Comparison of ENCODE assay signal across 23 cellular contexts in genomic region chr14:102913341-102914211, GRCh38. TPM values are rescaled to one million over a fixed set of nuclear protein-coding genes. Genes with fewer than 3 reads are reported as not detected.
DNase-seq lines count a peak whose midpoint lies in the region; ATAC-seq and TF ChIP-seq lines count a peak whose summit lies in the region.
"Had no signal": no experiment of that assay in that cellular context is flagged by ENCODE, and none has a peak within 500 bp of the region (broad histone marks: within the 10 kb centered on the region; RNA-seq: fewer than 3 reads in every experiment).

No MANE protein-coding gene starts in this region.

- no peaks in the 10 kb centered on the region for H3K9me3 ChIP-seq in lower lobe of right lung
- H3K9me3 ChIP-seq in aorta (ENCODE audit: control insufficient read depth, low read length), result no peaks in the 10 kb centered on the region
- H3K9me3 ChIP-seq: thyroid gland had no signal

- peak overlapping the region in 1 of 2 donors; percentile 54 for H3K27ac Mint-ChIP-seq in stimulated activated naive CD8-positive, alpha-beta T cell treated with anti-CD3 and anti-CD28 coated beads, Interleukin-15, amount 100 ng/mL, for 72 hours
- H3K27ac Mint-ChIP-seq in activated B cell treated with CpG ODN at 0.5 μM for 24 hours, result no peak overlapping the region
- H3K27ac Mint-ChIP-seq: activated CD4-positive, alpha-beta memory T cell treated with anti-CD3 and anti-CD28 coated beads for 36 hours; activated naive CD4-positive, alpha-beta T cell treated with anti-CD3 and anti-CD28 coated beads, Interleukin-2, amount 50 U/mL, for 24 hours; natural killer cell had no signal

- POLR2A ChIA-PET in activated B cell treated with CpG ODN at 0.5 μM for 24 hours (lab: Charles Lee), result interaction anchor here (0.5 to 2.4 kb wide), 3 partner anchors 11 to 127 kb away, joined by 3 to 14 read pairs (median 3); no protein-coding TSS in a partner anchor

- intact Hi-C loops in activated B cell treated with CpG ODN at 0.5 μM for 24 hours (cut with micrococcal nuclease), result no loop called here
- intact Hi-C loops in lower lobe of right lung (cut with DNase I), result no loop called here
- intact Hi-C loops in aorta (cut with DNase I), result loop anchor here in 1 of 2 donors (10.0 kb wide), 1 partner anchor 219 kb away; no protein-coding TSS in a partner anchor

- H3K27me3 Mint-ChIP-seq in stimulated activated naive CD8-positive, alpha-beta T cell treated with anti-CD3 and anti-CD28 coated beads, Interleukin-15, amount 100 ng/mL, for 72 hours, result no peaks in the 10 kb centered on the region
- H3K27me3 Mint-ChIP-seq in activated B cell treated with CpG ODN at 0.5 μM for 24 hours, result no peaks in the 10 kb centered on the region
- H3K27me3 Mint-ChIP-seq: activated CD4-positive, alpha-beta memory T cell treated with anti-CD3 and anti-CD28 coated beads for 36 hours; activated naive CD4-positive, alpha-beta T cell treated with anti-CD3 and anti-CD28 coated beads, Interleukin-2, amount 50 U/mL, for 24 hours had no signal

- H3K27ac ChIP-seq in lower lobe of right lung, result no peak overlapping the region
- H3K27ac ChIP-seq in aorta (ENCODE audit: low read depth in 1 of 2, low read length in 2 of 2), result no peak overlapping the region
- H3K27ac ChIP-seq: thyroid gland had no signal

- peaks cover 5% of the 10 kb centered on the region for H3K4me1 Mint-ChIP-seq in stimulated activated naive CD8-positive, alpha-beta T cell treated with anti-CD3 and anti-CD28 coated beads, Interleukin-15, amount 100 ng/mL, for 72 hours
- H3K4me1 Mint-ChIP-seq in activated B cell treated with CpG ODN at 0.5 μM for 24 hours, result peaks cover 18% of the 10 kb centered on the region
- H3K4me1 Mint-ChIP-seq: activated naive CD4-positive, alpha-beta T cell treated with anti-CD3 and anti-CD28 coated beads, Interleukin-2, amount 50 U/mL, for 24 hours; CD14-positive monocyte; natural killer cell had no signal

- peak; percentile 1 for ATAC-seq in stimulated activated naive CD8-positive, alpha-beta T cell treated with anti-CD3 and anti-CD28 coated beads, Interleukin-15, amount 100 ng/mL, for 72 hours
- no peak for ATAC-seq in stimulated activated naive CD8-positive, alpha-beta T cell treated with anti-CD3 and anti-CD28 coated beads, Interleukin-15, Interleukin-2, amounts not matched to agents 100 U/mL and 50 U/mL, for 24 hours
- ATAC-seq in activated B cell treated with CpG ODN at 0.5 μM for 24 hours (ENCODE audit: low read depth) (no peak), lower lobe of right lung (no peak), aorta (ENCODE audit: low FRiP score) (no peak)
- ATAC-seq: natural killer cell had no signal

- no peaks in the 10 kb centered on the region for H3K9me3 Mint-ChIP-seq in stimulated activated naive CD8-positive, alpha-beta T cell treated with anti-CD3 and anti-CD28 coated beads, Interleukin-15, amount 100 ng/mL, for 72 hours
- no peaks in the 10 kb centered on the region for H3K9me3 Mint-ChIP-seq in activated B cell treated with CpG ODN at 0.5 μM for 24 hours
- H3K9me3 Mint-ChIP-seq: activated CD4-positive, alpha-beta memory T cell treated with anti-CD3 and anti-CD28 coated beads for 36 hours; activated naive CD4-positive, alpha-beta T cell treated with anti-CD3 and anti-CD28 coated beads, Interleukin-2, amount 50 U/mL, for 24 hours; natural killer cell had no signal

- no peak for DNase-seq in stimulated activated naive CD8-positive, alpha-beta T cell treated with anti-CD3 and anti-CD28 coated beads, Interleukin-15, amount 100 ng/mL, for 72 hours
- no peak for DNase-seq in stimulated activated naive CD8-positive, alpha-beta T cell treated with anti-CD3 and anti-CD28 coated beads, Interleukin-15, Interleukin-2, amounts not matched to agents 100 U/mL and 50 U/mL, for 24 hours
- DNase-seq in activated B cell treated with CpG ODN at 0.5 μM for 24 hours (no peak), lower lobe of right lung (peak; percentile 42), aorta (peak; percentile 35 to 63), SHP77 (lab: John Stamatoyannopoulos, UW) (no peak), midbrain (lab: John Stamatoyannopoulos, UW) (no peak), pons (ENCODE audit: low spot score) (no peak)
- DNase-seq: activated CD4-positive, alpha-beta memory T cell treated with anti-CD3 and anti-CD28 coated beads for 36 hours; cerebellar nuclear complex; effector memory CD4-positive, alpha-beta T cell; mesendoderm; natural killer cell; NCI-H1436; NCI-H2171; NCI-H69; OCI-M1; SIG-M5; stimulated activated CD4-positive, alpha-beta T cell treated with anti-CD3 and anti-CD28 coated beads, Interleukin-1b, Interleukin-23, amount 100 ng/mL, for 48 hours; stimulated activated naive CD4-positive, alpha-beta T cell; thyroid gland had no signal

- H3K36me3 ChIP-seq in lower lobe of right lung (peaks cover 3% of the 10 kb centered on the region), aorta (ENCODE audit: control insufficient read depth in 1 of 2, insufficient read depth in 2 of 2, low read length in 1 of 2) (no peaks in the 10 kb centered on the region)
- H3K36me3 ChIP-seq: thyroid gland had no signal

- peaks cover 25% of the 10 kb centered on the region for H3K36me3 Mint-ChIP-seq in activated B cell treated with CpG ODN at 0.5 μM for 24 hours (ENCODE audit: low read depth)
- H3K36me3 Mint-ChIP-seq: activated CD4-positive, alpha-beta memory T cell treated with anti-CD3 and anti-CD28 coated beads for 36 hours; activated naive CD4-positive, alpha-beta T cell treated with anti-CD3 and anti-CD28 coated beads, Interleukin-2, amount 50 U/mL, for 24 hours; natural killer cell had no signal

- H3K27me3 ChIP-seq in lower lobe of right lung (ENCODE audit: low read depth) (no peaks in the 10 kb centered on the region), aorta (ENCODE audit: control insufficient read depth in 1 of 2, insufficient read depth in 2 of 2, low read length in 1 of 2) (no peaks in the 10 kb centered on the region)
- H3K27me3 ChIP-seq: thyroid gland had no signal

- H3K4me3 ChIP-seq in lower lobe of right lung (no peak overlapping the region), aorta (ENCODE audit: low read length in 2 of 2) (no peak overlapping the region)
- H3K4me3 ChIP-seq: thyroid gland had no signal

- H3K4me3 Mint-ChIP-seq in stimulated activated naive CD8-positive, alpha-beta T cell treated with anti-CD3 and anti-CD28 coated beads, Interleukin-15, amount 100 ng/mL, for 72 hours, result no peak overlapping the region
- H3K4me3 Mint-ChIP-seq in activated B cell treated with CpG ODN at 0.5 μM for 24 hours, result peak overlapping the region; percentile 28
- H3K4me3 Mint-ChIP-seq: activated CD4-positive, alpha-beta memory T cell treated with anti-CD3 and anti-CD28 coated beads for 36 hours; activated naive CD4-positive, alpha-beta T cell treated with anti-CD3 and anti-CD28 coated beads, Interleukin-2, amount 50 U/mL, for 24 hours; CD14-positive monocyte; natural killer cell had no signal

- CTCF ChIA-PET in activated B cell treated with CpG ODN at 0.5 μM for 24 hours (lab: Charles Lee), result no interaction called here

- WGBS in aorta, 2 donors, result 91 to 92% methylated on average over 28 of the region's 28 CpGs

- TF ChIP-seq CTCF in activated B cell treated with CpG ODN at 0.5 μM for 24 hours (IDR thresholded peaks at IDR 0.05), result no peak
- TF ChIP-seq CTCF in lower lobe of right lung (IDR thresholded peaks at IDR 0.05), result no peak

- H3K4me1 ChIP-seq in lower lobe of right lung, result no peaks in the 10 kb centered on the region
- no peaks in the 10 kb centered on the region for H3K4me1 ChIP-seq in aorta (ENCODE audit: control insufficient read depth in 1 of 2, insufficient read depth in 2 of 2, low read length in 2 of 2)

RNA-seq across cellular contexts. Expression of gene AMN, which starts 8.9 kb away (rescaled TPM):
- total RNA-seq in activated B cell treated with CpG ODN at 0.5 μM for 24 hours, result 4.4 and 5.3 TPM in 2 replicates
- total RNA-seq in lower lobe of right lung, result 13.7 TPM
- total RNA-seq in aorta, result under 1 TPM; 0.16 to 0.48 TPM
- 1 to 10 TPM in 1 of 2 donors, under 1 TPM in 1; 0.20 to 8.8 TPM for polyA plus RNA-seq in aorta
- polyA plus RNA-seq: CD14-positive monocyte had no signal

Comparison
In these comparisons a context has a peak if more than half of its experiments do, and no peak if none do; other contexts are left out.
1. DNase-seq: peak in lower lobe of right lung (single experiment) and aorta (2 of 2); none in stimulated activated naive CD8-positive, alpha-beta T cell treated with anti-CD3 and anti-CD28 coated beads, Interleukin-15, amount 100 ng/mL, for 72 hours (0 of 2), stimulated activated naive CD8-positive, alpha-beta T cell treated with anti-CD3 and anti-CD28 coated beads, Interleukin-15, Interleukin-2, amounts not matched to agents 100 U/mL and 50 U/mL, for 24 hours (single experiment), activated B cell treated with CpG ODN at 0.5 μM for 24 hours (single experiment), SHP77 (0 of 2), midbrain (single experiment) and pons (single experiment).